10 cellular contexts compared by ENCODE assay signal in the genomic region with DNA sequence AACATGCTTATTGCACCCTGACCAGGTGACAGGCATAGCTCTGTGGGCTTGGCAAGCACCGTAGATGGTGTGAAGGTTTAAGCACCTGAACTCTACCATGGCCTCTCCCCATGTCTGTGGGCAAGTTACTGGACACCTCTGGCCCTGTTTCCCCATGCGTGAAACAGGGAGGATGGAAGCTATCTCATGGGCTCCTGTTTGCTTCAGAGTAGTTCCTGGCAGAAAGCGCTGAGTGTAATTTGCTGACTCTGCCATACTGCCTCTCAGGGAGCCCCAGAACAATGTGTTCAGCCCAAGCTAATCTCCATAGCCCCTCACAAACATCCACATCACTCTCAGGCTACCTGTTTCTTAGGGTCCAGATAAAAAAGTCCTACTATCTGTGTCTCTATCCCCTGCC. TPM values are rescaled to one million over a fixed set of nuclear protein-coding genes. Genes with fewer than 3 reads are reported as not detected.
DNase-seq lines count a peak whose midpoint lies in the region; ATAC-seq and TF ChIP-seq lines count a peak whose summit lies in the region.
"Had no signal": no experiment of that assay in that cellular context is flagged by ENCODE, and none has a peak within 500 bp of the region (broad histone marks: within the 10 kb centered on the region; RNA-seq: fewer than 3 reads in every experiment).

No MANE protein-coding gene starts in this region.

- TSS peak; percentile 30 for BruUV-seq in MCF 10A (replicated peaks; lab: Mats Ljungman, UMichigan)

- H4K8ac ChIP-seq in mesenchymal stem cell (ENCODE audit: low read length), result no peak overlapping the region

- intact Hi-C loops in MCF 10A (cut with micrococcal nuclease), result loop anchor here (1.0 to 5.0 kb wide), 6 partner anchors 53 to 448 kb away; a partner anchor contains a TSS
- intact Hi-C loops in breast epithelium (cut with DNase I; ENCODE audit: low total_unique reads), result loop anchor here (10.0 kb wide), 2 partner anchors 55 to 115 kb away; a partner anchor contains a TSS

- H2AK5ac ChIP-seq in mesenchymal stem cell (ENCODE audit: low read length, severe bottlenecking), result no peak overlapping the region

- no peak overlapping the region for H2BK5ac ChIP-seq in mesenchymal stem cell (ENCODE audit: low read depth, low read length, poor library complexity, severe bottlenecking)

- TF ChIP-seq POLR2A in breast epithelium (IDR thresholded peaks at IDR 0.05), result no peak

- no peaks in the 10 kb centered on the region for H3K9me3 ChIP-seq in breast epithelium
- no peaks in the 10 kb centered on the region for H3K9me3 ChIP-seq in mesenchymal stem cell (ENCODE audit: control insufficient read depth, low read length)
- H3K9me3 ChIP-seq: gastrocnemius medialis had no signal

- H3K9ac ChIP-seq in mesenchymal stem cell (ENCODE audit: low read length), result peak overlapping the region; percentile 89

- no peak for DNase-seq in MCF 10A (ENCODE audit: unreplicated experiment)
- DNase-seq in breast epithelium (ENCODE audit: low spot score in 2 of 2), result no peak
- no peak for DNase-seq in activated T-cell treated with anti-CD3 and anti-CD28 coated beads, Interleukin-2, amount 50 U/mL, for 72 hours
- DNase-seq in mesenchymal stem cell, result no peak
- peak; percentile 42 for DNase-seq in ureter (ENCODE audit: low spot score)
- DNase-seq in UCSD-AML1 (lab: John Stamatoyannopoulos, UW; ENCODE audit: unreplicated experiment), result no peak
- no peak for DNase-seq in DMS114 treated with DMSO at 0.1 percent for 48 hours (lab: John Stamatoyannopoulos, UW; ENCODE audit: unreplicated experiment)

- H3K36me3 Mint-ChIP-seq in MCF 10A (ENCODE audit: insufficient read depth, unreplicated experiment), result peaks cover 12% of the 10 kb centered on the region
- H3K36me3 Mint-ChIP-seq in activated T-cell treated with anti-CD3 and anti-CD28 coated beads, Interleukin-2, amount 50 U/mL, for 72 hours (ENCODE audit: insufficient read depth in 2 of 2), result peaks cover 6 to 22% of the 10 kb centered on the region in 2 donors

- no peak overlapping the region for H3K18ac ChIP-seq in mesenchymal stem cell (ENCODE audit: low read depth in 1 of 2, low read length in 2 of 2)

- no peaks in the 10 kb centered on the region for H3K36me3 ChIP-seq in breast epithelium
- H3K36me3 ChIP-seq in mesenchymal stem cell (ENCODE audit: control insufficient read depth in 1 of 2, insufficient read depth in 2 of 2, low read depth in 1 of 2, low read length in 2 of 2), result peaks cover 44 to 47% of the 10 kb centered on the region in 2 experiments

- H3K27ac Mint-ChIP-seq in MCF 10A (ENCODE audit: low read depth, unreplicated experiment), result no peak overlapping the region
- H3K27ac Mint-ChIP-seq in activated T-cell treated with anti-CD3 and anti-CD28 coated beads, Interleukin-2, amount 50 U/mL, for 72 hours, result peak overlapping the region; percentile 93

- no peak overlapping the region for H3K23ac ChIP-seq in mesenchymal stem cell (ENCODE audit: low read length in 2 of 2)

- CTCF ChIA-PET in MCF 10A (lab: Yijun Ruan, JAX), result interaction anchor here (0.5 to 3.9 kb wide), 54 partner anchors 8 to 641 kb away, joined by 3 to 65 read pairs (median 5); a partner anchor contains a TSS

- H3K4me3 ChIP-seq in breast epithelium (no peak overlapping the region), mesenchymal stem cell (ENCODE audit: insufficient read depth in 1 of 2, low read depth in 1 of 2, low read length in 2 of 2) (no peak overlapping the region)

- H3K4me3 Mint-ChIP-seq in MCF 10A (ENCODE audit: unreplicated experiment), result no peak overlapping the region
- peak overlapping the region; percentile 97 to 98 for H3K4me3 Mint-ChIP-seq in activated T-cell treated with anti-CD3 and anti-CD28 coated beads, Interleukin-2, amount 50 U/mL, for 72 hours

- POLR2A ChIA-PET in MCF 10A (lab: Yijun Ruan, JAX), result interaction anchor here (0.6 to 2.9 kb wide), 9 partner anchors 12 to 450 kb away, joined by 3 to 16 read pairs (median 5); a partner anchor contains a TSS

- no peak overlapping the region for H2BK12ac ChIP-seq in mesenchymal stem cell (ENCODE audit: low read length in 2 of 2)

- H3K27me3 Mint-ChIP-seq in MCF 10A (ENCODE audit: insufficient read depth, unreplicated experiment), result peaks cover 25% of the 10 kb centered on the region
- H3K27me3 Mint-ChIP-seq in activated T-cell treated with anti-CD3 and anti-CD28 coated beads, Interleukin-2, amount 50 U/mL, for 72 hours (ENCODE audit: low read depth), result no peaks in the 10 kb centered on the region

- no peak for ATAC-seq in activated T-cell treated with anti-CD3 and anti-CD28 coated beads, Interleukin-2, amount 50 U/mL, for 72 hours (replicated peaks in 1 of 2)
- no peak for ATAC-seq in GM19328 (IDR thresholded peaks at IDR 0.05; ENCODE audit: unreplicated experiment)

- no peak for TF ChIP-seq CTCF in MCF 10A (IDR thresholded peaks at IDR 0.05; ENCODE audit: unreplicated experiment)
- no peak for TF ChIP-seq CTCF in breast epithelium (IDR thresholded peaks at IDR 0.05)

- no peak overlapping the region for H3K4ac ChIP-seq in mesenchymal stem cell (ENCODE audit: low read depth in 1 of 2, low read length in 2 of 2)

- H3K4me2 ChIP-seq in mesenchymal stem cell (ENCODE audit: low read length, poor library complexity, severe bottlenecking), result no peak overlapping the region

- H3K9me3 Mint-ChIP-seq in MCF 10A (ENCODE audit: unreplicated experiment), result no peaks in the 10 kb centered on the region
- no peaks in the 10 kb centered on the region for H3K9me3 Mint-ChIP-seq in activated T-cell treated with anti-CD3 and anti-CD28 coated beads, Interleukin-2, amount 50 U/mL, for 72 hours

- H2BK15ac ChIP-seq in mesenchymal stem cell (ENCODE audit: low read depth, poor library complexity, severe bottlenecking), result no peak overlapping the region

- no peaks in the 10 kb centered on the region for H3K27me3 ChIP-seq in breast epithelium
- peaks cover under 1 to 5% of the 10 kb centered on the region in 2 experiments for H3K27me3 ChIP-seq in mesenchymal stem cell (ENCODE audit: control insufficient read depth in 1 of 2, insufficient read depth in 1 of 2, low read length in 2 of 2)
- H3K27me3 ChIP-seq: gastrocnemius medialis had no signal

- H3K27ac ChIP-seq in breast epithelium (peak overlapping the region in 1 of 2 donors; percentile 97), mesenchymal stem cell (ENCODE audit: low read length, poor library complexity, severe bottlenecking) (no peak overlapping the region)
- H3K27ac ChIP-seq: C4-2B had no signal

- H2AFZ ChIP-seq in mesenchymal stem cell (ENCODE audit: low read depth, low read length), result no peak overlapping the region

- H2BK120ac ChIP-seq in mesenchymal stem cell (ENCODE audit: low read depth, low read length), result no peak overlapping the region

- no peak overlapping the region for H3K14ac ChIP-seq in mesenchymal stem cell (ENCODE audit: low read length in 2 of 2)

- H4K91ac ChIP-seq in mesenchymal stem cell (ENCODE audit: low read length), result no peak overlapping the region

- H3K4me1 ChIP-seq in breast epithelium, result peaks cover 9 to 18% of the 10 kb centered on the region in 2 donors
- H3K4me1 ChIP-seq in mesenchymal stem cell (ENCODE audit: control insufficient read depth, insufficient read depth, low read depth, low read length), result peaks cover 17% of the 10 kb centered on the region

- WGBS in mesenchymal stem cell, result 97% methylated on average over 3 of the region's 3 CpGs

- peaks cover 21% of the 10 kb centered on the region for H3K4me1 Mint-ChIP-seq in MCF 10A (ENCODE audit: insufficient read depth, unreplicated experiment)
- peaks cover 59% of the 10 kb centered on the region for H3K4me1 Mint-ChIP-seq in activated T-cell treated with anti-CD3 and anti-CD28 coated beads, Interleukin-2, amount 50 U/mL, for 72 hours (ENCODE audit: low read depth)

- H3K79me1 ChIP-seq in mesenchymal stem cell (replicated peaks; ENCODE audit: low read length, poor library complexity, severe bottlenecking), result peaks cover 43% of the 10 kb centered on the region

RNA-seq across cellular contexts. Expression of a gene that starts 2.4 kb away (rescaled TPM):
- total RNA-seq in MCF 10A (2022) (22.9 and 42.1 TPM in 2 replicates), breast epithelium (10 to 100 TPM; 20.2 to 34.7 (median 25.9) TPM), ureter (93.8 TPM)
- total RNA-seq in activated T-cell treated with anti-CD3 and anti-CD28 coated beads, Interleukin-2, amount 50 U/mL, for 72 hours, result 100 to 1,000 TPM; 116 to 124 TPM
- polyA plus RNA-seq in mesenchymal stem cell (2013, experiment 1 of 2), result 39.2 TPM
- 38.5 TPM for polyA plus RNA-seq in mesenchymal stem cell (2013, experiment 2 of 2)

RNA-seq across cellular contexts. Expression of a gene that starts 25.8 kb away (rescaled TPM):
- total RNA-seq in MCF 10A (2022) (0.93 and 0.96 TPM in 2 replicates), breast epithelium (1 to 10 TPM; 3.7 to 4.6 (median 4.5) TPM), ureter (27.0 TPM)
- total RNA-seq in activated T-cell treated with anti-CD3 and anti-CD28 coated beads, Interleukin-2, amount 50 U/mL, for 72 hours, result 1 to 10 TPM; 6.3 to 6.4 TPM
- 1.9 TPM for polyA plus RNA-seq in mesenchymal stem cell (2013, experiment 1 of 2)
- 1.9 TPM for polyA plus RNA-seq in mesenchymal stem cell (2013, experiment 2 of 2)
